In the genomic region with DNA sequence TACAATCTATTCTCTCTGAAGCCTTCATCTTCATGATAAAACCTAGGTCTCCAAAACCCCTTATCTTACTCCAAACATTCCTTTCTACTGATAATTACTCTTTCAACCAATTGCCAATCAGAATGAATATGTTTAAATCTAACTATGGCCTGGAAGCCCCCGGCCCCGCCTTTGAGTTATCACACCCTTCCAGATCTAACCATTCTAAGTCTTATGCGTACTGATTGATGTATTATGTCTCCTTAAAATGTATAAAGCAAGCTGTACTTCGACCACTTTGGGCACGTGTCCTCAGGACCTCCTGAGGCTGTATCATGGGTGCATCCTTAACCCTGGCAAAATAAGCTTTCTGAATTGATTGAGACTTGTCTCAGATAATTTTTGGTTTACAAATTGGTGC, we compare ENCODE assay signal across 10 cellular contexts. TPM values are rescaled to one million over a fixed set of nuclear protein-coding genes. Genes with fewer than 3 reads are reported as not detected.
"Had no signal": no experiment of that assay in that cellular context is flagged by ENCODE, and none has a peak within 500 bp of the region (broad histone marks: within the 10 kb centered on the region; RNA-seq: fewer than 3 reads in every experiment).

No MANE protein-coding gene starts in this region.

- DNase-seq: GM23248, GOT3, H7, HFFc6, IMR-90, KBM-7 had no signal

- H3K9ac ChIP-seq: GM23248 had no signal

- H3K4me3 Mint-ChIP-seq: HFFc6 had no signal

- H3K27ac Mint-ChIP-seq: HFFc6 had no signal

- H3K27ac ChIP-seq: GM23248 had no signal

- ATAC-seq: HCT116 had no signal

- H3K4me1 ChIP-seq: HAP-1 had no signal

- H3K36me3 ChIP-seq: HAP-1 had no signal

- H3K4me3 ChIP-seq: GM23248, HAP-1 had no signal

RNA-seq across cellular contexts. Expression of a gene that starts 17.1 kb away (rescaled TPM):
- total RNA-seq: HT-29 had no signal

RNA-seq across cellular contexts. Expression of a gene that starts 29.3 kb away (rescaled TPM):
- total RNA-seq: H4, HT-29 had no signal
